Comparison of ENCODE assay signal across 1 cellular context in genomic region chr20:35756404-35756803, GRCh38.
TF ChIP-seq lines count a peak whose summit lies in the region.

No MANE protein-coding gene starts in this region.

TF ChIP-seq in HepG2, 621 proteins besides CTCF, POLR2A, EP300 and RAD21:
- TF ChIP-seq MNT (IDR thresholded peaks at IDR 0.05), result peak; percentile 52
- no peak for TF ChIP-seq SP4 (CRISPR knock-in tag; IDR thresholded peaks at IDR 0.05)
- no peak for TF ChIP-seq HNRNPH1 (optimal IDR thresholded peaks at IDR 0.05; ENCODE audit: low read depth, low read length)
